1 cellular context compared by ENCODE assay signal in genomic region chr5:42811591-42812392, GRCh38.
A peak's percentile ranks its signal among the peaks of the same experiment; 100 is the strongest.
TF ChIP-seq lines count a peak whose summit lies in the region.

Gene SELENOP (minus strand): TSS chr5:42811892. CDS start chr5:42808353, 3,539 bp downstream.

TF ChIP-seq in HepG2, 621 proteins besides CTCF, POLR2A, EP300 and RAD21 (continued from another document and continues in another):
- TF ChIP-seq PRDM15 (CRISPR knock-in tag; IDR thresholded peaks at IDR 0.05) = no peak; the same call in 1 of the 2 replicates
- peak; percentile 92 for TF ChIP-seq FOXK1 (CRISPR knock-in tag; IDR thresholded peaks at IDR 0.05; ENCODE audit: borderline replicate concordance, low read depth)
- TF ChIP-seq SIX4 (CRISPR knock-in tag; IDR thresholded peaks at IDR 0.05) = no peak
- no peak for TF ChIP-seq PBX3 (CRISPR knock-in tag; IDR thresholded peaks at IDR 0.05; ENCODE audit: borderline replicate concordance)
- peak; percentile 89 for TF ChIP-seq PHF21A (CRISPR knock-in tag; IDR thresholded peaks at IDR 0.05)
- 0 out of 2 replicates have a peak, but pooled peaks have one; percentile 39 for TF ChIP-seq TCF7L2 (IDR thresholded peaks at IDR 0.05; ENCODE audit: low read depth, low read length)
- no peak for TF ChIP-seq ZNF343 (CRISPR knock-in tag; IDR thresholded peaks at IDR 0.05)
- TF ChIP-seq ZNF337 (CRISPR knock-in tag; IDR thresholded peaks at IDR 0.05; ENCODE audit: borderline replicate concordance, low read depth) = 0 out of 2 replicates have a peak, but pooled peaks have one; percentile 31
- TF ChIP-seq WIZ (CRISPR knock-in tag; IDR thresholded peaks at IDR 0.05) = 0 out of 2 replicates have a peak, but pooled peaks have one; percentile 35
- TF ChIP-seq MED1 (CRISPR knock-in tag; IDR thresholded peaks at IDR 0.05) = peak; percentile 99
- no peak; the same call in 1 of the 2 replicates for TF ChIP-seq ZNF556 (CRISPR knock-in tag; IDR thresholded peaks at IDR 0.05; ENCODE audit: borderline replicate concordance)
- no peak for TF ChIP-seq PHF5A (CRISPR knock-in tag; IDR thresholded peaks at IDR 0.05; ENCODE audit: low read depth, unreplicated experiment)
- 0 out of 2 replicates have a peak, but pooled peaks have one; percentile 31 for TF ChIP-seq ZBTB1 (CRISPR knock-in tag; IDR thresholded peaks at IDR 0.05; ENCODE audit: borderline replicate concordance)
- TF ChIP-seq ARNT (IDR thresholded peaks at IDR 0.05) = no peak
- no peak for TF ChIP-seq TCF12 (IDR thresholded peaks at IDR 0.05)
- TF ChIP-seq TCF12 (CRISPR knock-in tag; IDR thresholded peaks at IDR 0.05) = peak; percentile 74; the same call in 1 of the 2 replicates
- TF ChIP-seq HDAC2 (CRISPR knock-in tag; IDR thresholded peaks at IDR 0.05) = peak; percentile 94
- peak; percentile 64; the same call in 1 of the 2 replicates for TF ChIP-seq YEATS4 (CRISPR knock-in tag; IDR thresholded peaks at IDR 0.05; ENCODE audit: borderline replicate concordance)
- TF ChIP-seq HNRNPL (IDR thresholded peaks at IDR 0.05; ENCODE audit: low read depth, low read length) = 0 out of 2 replicates have a peak, but pooled peaks have one; percentile 65
- TF ChIP-seq ZNF83 (CRISPR knock-in tag; IDR thresholded peaks at IDR 0.05; ENCODE audit: borderline replicate concordance) = no peak
- no peak for TF ChIP-seq TP53 (CRISPR knock-in tag; conservative IDR thresholded peaks at IDR 0.05)
- TF ChIP-seq MEIS2 (CRISPR knock-in tag; IDR thresholded peaks at IDR 0.05) = peak; percentile 83; the same call in 1 of the 2 replicates
- no peak; the same call in none of the 2 replicates for TF ChIP-seq ZNF670 (CRISPR knock-in tag; IDR thresholded peaks at IDR 0.05; ENCODE audit: borderline replicate concordance)
- TF ChIP-seq ZNF264 (CRISPR knock-in tag; IDR thresholded peaks at IDR 0.05) = peak; percentile 88
- peak; percentile 99 for TF ChIP-seq HNF4G (IDR thresholded peaks at IDR 0.05; ENCODE audit: borderline replicate concordance, low read depth, low read length)
- TF ChIP-seq HNF4G (CRISPR knock-in tag; IDR thresholded peaks at IDR 0.05; ENCODE audit: borderline replicate concordance, low read depth) = peak; percentile 96
- TF ChIP-seq BRF2 (CRISPR knock-in tag; IDR thresholded peaks at IDR 0.05) = no peak
- TF ChIP-seq MED13 (CRISPR knock-in tag; IDR thresholded peaks at IDR 0.05) = peak; percentile 97
- no peak for TF ChIP-seq TOE1 (CRISPR knock-in tag; IDR thresholded peaks at IDR 0.05)
- TF ChIP-seq ZNF292 (CRISPR knock-in tag; IDR thresholded peaks at IDR 0.05; ENCODE audit: borderline replicate concordance, low read depth) = no peak
- TF ChIP-seq KLF9 (CRISPR knock-in tag; IDR thresholded peaks at IDR 0.05; ENCODE audit: low read depth) = peak; percentile 59; the same call in 1 of the 2 replicates
- 0 out of 2 replicates have a peak, but pooled peaks have one; percentile 54 for TF ChIP-seq ZNF24 (IDR thresholded peaks at IDR 0.05)
- 0 out of 2 replicates have a peak, but pooled peaks have one; percentile 28 for TF ChIP-seq ZBED4 (CRISPR knock-in tag; IDR thresholded peaks at IDR 0.05; ENCODE audit: borderline replicate concordance)
- TF ChIP-seq JDP2 (CRISPR knock-in tag; IDR thresholded peaks at IDR 0.05; ENCODE audit: borderline replicate concordance) = no peak
- TF ChIP-seq POLR2AphosphoS5 (IDR thresholded peaks at IDR 0.05; ENCODE audit: low read depth, low read length) = peak; percentile 100
- TF ChIP-seq HHEX (CRISPR knock-in tag; IDR thresholded peaks at IDR 0.05) = no peak
- TF ChIP-seq ZNF710 (CRISPR knock-in tag; IDR thresholded peaks at IDR 0.05; ENCODE audit: borderline replicate concordance) = no peak
- peak; percentile 89 for TF ChIP-seq NFIC (IDR thresholded peaks at IDR 0.05; ENCODE audit: low read length)
- TF ChIP-seq STAG1 (CRISPR knock-in tag; IDR thresholded peaks at IDR 0.05) = peak; percentile 23; the same call in 1 of the 2 replicates
- TF ChIP-seq AGO1 (IDR thresholded peaks at IDR 0.05; ENCODE audit: low read depth, low read length, poor library complexity, severe bottlenecking) = no peak
- no peak for TF ChIP-seq RARG (CRISPR knock-in tag; IDR thresholded peaks at IDR 0.05; ENCODE audit: low read depth)
- TF ChIP-seq RCOR2 (CRISPR knock-in tag; IDR thresholded peaks at IDR 0.05) = peak; percentile 86; the same call in 1 of the 2 replicates
- peak; percentile 54; the same call in 1 of the 2 replicates for TF ChIP-seq CBFB (CRISPR knock-in tag; IDR thresholded peaks at IDR 0.05)
- peak; percentile 72; the same call in 1 of the 2 replicates for TF ChIP-seq IRF2 (CRISPR knock-in tag; IDR thresholded peaks at IDR 0.05)
- TF ChIP-seq PREB (CRISPR knock-in tag; IDR thresholded peaks at IDR 0.05) = no peak
- no peak for TF ChIP-seq MTA1 (CRISPR knock-in tag; IDR thresholded peaks at IDR 0.05; ENCODE audit: borderline replicate concordance)
- peak; percentile 97 for TF ChIP-seq ZEB1 (IDR thresholded peaks at IDR 0.05; ENCODE audit: insufficient replicate concordance, low read depth)
- peak; percentile 52 for TF ChIP-seq FOSL2 (CRISPR knock-in tag; IDR thresholded peaks at IDR 0.05)
- no peak for TF ChIP-seq ZNF652 (CRISPR knock-in tag; IDR thresholded peaks at IDR 0.05; ENCODE audit: borderline replicate concordance, low read depth)
- TF ChIP-seq AFF4 (CRISPR knock-in tag; IDR thresholded peaks at IDR 0.05) = peak; percentile 97
- TF ChIP-seq SRSF9 (IDR thresholded peaks at IDR 0.05; ENCODE audit: borderline replicate concordance, insufficient read depth, low read depth, low read length, poor library complexity, severe bottlenecking) = peak; percentile 59
- 0 out of 2 replicates have a peak, but pooled peaks have one; percentile 17 for TF ChIP-seq BORCS8-MEF2B (CRISPR knock-in tag; IDR thresholded peaks at IDR 0.05)
- TF ChIP-seq ZNF33B (CRISPR knock-in tag; IDR thresholded peaks at IDR 0.05) = peak; percentile 76
